In the genomic region with DNA sequence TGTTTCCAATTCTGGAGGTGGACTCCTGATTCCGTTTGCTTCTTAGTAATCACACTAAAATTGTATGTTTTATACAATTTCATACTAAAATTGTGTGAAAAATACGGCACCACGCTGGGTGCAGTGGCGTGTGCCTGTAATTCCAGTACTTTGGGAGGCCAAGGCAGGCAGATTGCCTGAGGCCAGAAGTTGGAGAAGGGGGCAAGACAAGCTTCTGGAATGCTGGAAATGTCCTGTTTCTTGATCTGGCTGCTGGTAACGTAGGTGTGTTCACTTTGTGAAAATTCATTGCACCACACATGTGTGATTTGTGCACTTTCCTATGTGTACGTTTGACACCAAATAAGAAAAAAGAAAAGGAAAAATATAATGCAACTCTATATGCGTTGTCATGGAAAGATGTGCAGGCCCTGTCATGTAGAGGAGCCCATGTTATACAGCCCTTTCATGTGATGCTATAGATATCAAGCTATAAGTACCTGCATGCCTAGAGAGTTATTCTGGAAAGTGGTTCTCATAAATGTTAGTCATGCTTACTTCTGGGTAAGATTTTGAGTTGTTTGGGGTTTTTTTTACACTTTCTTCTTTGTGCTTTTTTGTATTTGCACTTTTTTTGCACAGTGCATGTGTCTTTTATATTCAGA, we compare ENCODE assay signal across 1 cellular context.
TF ChIP-seq lines count a peak whose summit lies in the region.

No MANE protein-coding gene starts in this region.

TF ChIP-seq in SK-N-SH treated with all-trans-retinoic acid at 6 μM for 48 hours, 23 proteins besides CTCF, POLR2A, EP300 and RAD21 (continued from another document):
- TF ChIP-seq, protein P1, sequence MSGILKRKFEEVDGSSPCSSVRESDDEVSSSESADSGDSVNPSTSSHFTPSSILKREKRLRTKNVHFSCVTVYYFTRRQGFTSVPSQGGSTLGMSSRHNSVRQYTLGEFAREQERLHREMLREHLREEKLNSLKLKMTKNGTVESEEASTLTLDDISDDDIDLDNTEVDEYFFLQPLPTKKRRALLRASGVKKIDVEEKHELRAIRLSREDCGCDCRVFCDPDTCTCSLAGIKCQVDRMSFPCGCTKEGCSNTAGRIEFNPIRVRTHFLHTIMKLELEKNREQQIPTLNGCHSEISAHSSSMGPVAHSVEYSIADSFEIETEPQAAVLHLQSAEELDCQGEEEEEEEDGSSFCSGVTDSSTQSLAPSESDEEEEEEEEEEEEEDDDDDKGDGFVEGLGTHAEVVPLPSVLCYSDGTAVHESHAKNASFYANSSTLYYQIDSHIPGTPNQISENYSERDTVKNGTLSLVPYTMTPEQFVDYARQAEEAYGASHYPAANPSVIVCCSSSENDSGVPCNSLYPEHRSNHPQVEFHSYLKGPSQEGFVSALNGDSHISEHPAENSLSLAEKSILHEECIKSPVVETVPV (CRISPR knock-in tag; IDR thresholded peaks at IDR 0.05): no peak
